In genomic region chr7:44194069-44194468, GRCh38 we compare ENCODE assay signal across 14 cellular contexts. TPM values are rescaled to one million over a fixed set of nuclear protein-coding genes. Genes with fewer than 3 reads are reported as not detected.
DNase-seq lines count a peak whose midpoint lies in the region; ATAC-seq, FAIRE-seq and TF ChIP-seq lines count a peak whose summit lies in the region.
"Had no signal": no experiment of that assay in that cellular context is flagged by ENCODE, and none has a peak within 500 bp of the region (broad histone marks: within the 10 kb centered on the region; RNA-seq: fewer than 3 reads in every experiment).

No MANE protein-coding gene starts in this region.

- no peak for DNase-seq in A549 (ENCODE audit: low read depth in 1 of 2, low spot score in 1 of 2)
- DNase-seq in HT1080 (ENCODE audit: low read depth) = peak; percentile 59
- peak; percentile 23 to 29 for DNase-seq in stimulated activated CD4-positive, alpha-beta T cell treated with anti-CD3 and anti-CD28 coated beads, Interleukin-12 subunit alpha, Interleukin-12 subunit beta, amount 100 ng/mL, for 24 hours (ENCODE audit: low read depth in 2 of 2)
- DNase-seq in ureter (ENCODE audit: low spot score) = no peak
- DNase-seq: C1 segment of cervical spinal cord, GOT3, nephron progenitor cell, spleen, trophoblast cell had no signal

- H3K9me3 Mint-ChIP-seq in activated T-helper 17 cell treated with anti-CD3 and anti-CD28 coated beads, Interleukin-2, amount 50 U/mL, for 72 hours = no peaks in the 10 kb centered on the region

- no peaks in the 10 kb centered on the region for H3K36me3 Mint-ChIP-seq in activated T-helper 17 cell treated with anti-CD3 and anti-CD28 coated beads, Interleukin-2, amount 50 U/mL, for 72 hours (ENCODE audit: low read depth)

- no peak for TF ChIP-seq EP300 in A549 (IDR thresholded peaks at IDR 0.05)

- CTCF ChIA-PET in A549 (lab: Yijun Ruan, JAX) = interaction anchor here (0.8 to 5.8 kb wide), 6 partner anchors 8 to 125 kb away, joined by 3 to 52 read pairs (median 4); no protein-coding TSS in a partner anchor

- FAIRE-seq in A549 (lab: Jason Lieb, UNC) = no peak
- FAIRE-seq: keratinocyte had no signal

- no peak overlapping the region for H3K4me3 Mint-ChIP-seq in activated T-helper 17 cell treated with anti-CD3 and anti-CD28 coated beads, Interleukin-2, amount 50 U/mL, for 72 hours
- H3K4me3 Mint-ChIP-seq: nephron progenitor cell had no signal

- H3K27me3 Mint-ChIP-seq in activated T-helper 17 cell treated with anti-CD3 and anti-CD28 coated beads, Interleukin-2, amount 50 U/mL, for 72 hours = peaks cover 14% of the 10 kb centered on the region

- H3K4me1 ChIP-seq in A549 = no peaks in the 10 kb centered on the region

- H3K4me2 ChIP-seq in A549 = no peak overlapping the region

- H3K27ac ChIP-seq in A549 = no peak overlapping the region
- H3K27ac ChIP-seq: spleen had no signal

- ATAC-seq in A549 (no peak), GM21529 (IDR thresholded peaks at IDR 0.05; ENCODE audit: unreplicated experiment) (no peak), GM18907 (IDR thresholded peaks at IDR 0.05; ENCODE audit: unreplicated experiment) (no peak), HG03159 (IDR thresholded peaks at IDR 0.05; ENCODE audit: unreplicated experiment) (no peak)
- peak; percentile 90 for ATAC-seq in activated T-helper 17 cell treated with anti-CD3 and anti-CD28 coated beads, Interleukin-2, amount 50 U/mL, for 72 hours (replicated peaks)

- peaks cover 3% of the 10 kb centered on the region for H3K4me1 Mint-ChIP-seq in activated T-helper 17 cell treated with anti-CD3 and anti-CD28 coated beads, Interleukin-2, amount 50 U/mL, for 72 hours

- no peaks in the 10 kb centered on the region for H3K9me3 ChIP-seq in A549
- H3K9me3 ChIP-seq: spleen had no signal

- POLR2A ChIA-PET in A549 (lab: Yijun Ruan, JAX) = no interaction called here

- WGBS in A549 (ENCODE audit: missing lambda C conversion rate) = 50% methylated on average over 2 of the region's 2 CpGs

- TF ChIP-seq RAD21 in A549 (conservative IDR thresholded peaks at IDR 0.05 in 1 of 2, IDR thresholded peaks at IDR 0.05 in 1 of 2) = no peak

- H3K4me3 ChIP-seq in A549 = no peak overlapping the region
- H3K4me3 ChIP-seq: spleen had no signal

- TF ChIP-seq CTCF in A549 (IDR thresholded peaks at IDR 0.05) = no peak

- TF ChIP-seq POLR2A in A549 (IDR thresholded peaks at IDR 0.05; ENCODE audit: low read length) = no peak

- H3K27ac Mint-ChIP-seq in activated T-helper 17 cell treated with anti-CD3 and anti-CD28 coated beads, Interleukin-2, amount 50 U/mL, for 72 hours = peak overlapping the region; percentile 5
- H3K27ac Mint-ChIP-seq: nephron progenitor cell had no signal

TF ChIP-seq in A549, 52 proteins besides CTCF, POLR2A, EP300 and RAD21:
- no peak for TF ChIP-seq CEBPB (IDR thresholded peaks at IDR 0.05)
- TF ChIP-seq HOXB13 (CRISPR knock-in tag; IDR thresholded peaks at IDR 0.05; ENCODE audit: low read depth) = no peak
- TF ChIP-seq MAFK (IDR thresholded peaks at IDR 0.05; ENCODE audit: partially characterized antibody) = peak; percentile 19
- TF ChIP-seq TFCP2L1 (CRISPR knock-in tag; IDR thresholded peaks at IDR 0.05) = no peak
- no peak for TF ChIP-seq JUNB (IDR thresholded peaks at IDR 0.05)
- no peak for TF ChIP-seq MYC (IDR thresholded peaks at IDR 0.05; ENCODE audit: borderline replicate concordance, low read length)
- no peak for TF ChIP-seq JUN (IDR thresholded peaks at IDR 0.05)
- TF ChIP-seq ATOH8 (CRISPR knock-in tag; IDR thresholded peaks at IDR 0.05; ENCODE audit: low read depth) = no peak

RNA-seq across cellular contexts. Expression of gene GCK, which starts 4.8 kb away (rescaled TPM):
- not detected in 2 replicates for polyA plus RNA-seq in A549 (2011; rRNA removed)
- 0.03 TPM in 1 of 2 replicates, not detected in the other for polyA plus RNA-seq in A549 (2012; cell fraction: cytosol; rRNA removed)
- polyA plus RNA-seq in A549 (2012; cell fraction: nucleus; rRNA removed) = not detected in 2 replicates
- 0.12 TPM in 1 of 3 replicates, not detected in the others for polyA plus RNA-seq in A549 (2017; fragmentation: RNase III; extraction: RNeasy Plus Mini Kit Qiagen cat#74134 plus additional on column Dnase treatment)
- polyA minus RNA-seq in A549 (2011; rRNA and poly(A)+ RNA removed) = not detected in 2 replicates
- not detected in 2 replicates for total RNA-seq in HT1080 (2014; rRNA removed; shearing (Covaris generic))
- not detected in 2 replicates for polyA plus RNA-seq in HT1080 (2015; cell fraction: cytosol; rRNA removed)
- polyA plus RNA-seq in HT1080 (2015; cell fraction: nucleus; rRNA removed) = not detected in 2 replicates
- 1 to 10 TPM in 1 of 2 donors, under 1 TPM in 1; 0.58 to 1.2 TPM for total RNA-seq in activated T-helper 17 cell treated with anti-CD3 and anti-CD28 coated beads, Interleukin-2, amount 50 U/mL, for 72 hours
- 0.39 TPM for total RNA-seq in ureter
- polyA plus RNA-seq: keratinocyte had no signal

RNA-seq across cellular contexts. Expression of gene YKT6, which starts 6.7 kb away (rescaled TPM):
- 113 and 142 TPM in 2 replicates for polyA plus RNA-seq in A549 (2011; rRNA removed)
- 86.7 and 111 TPM in 2 replicates for polyA plus RNA-seq in A549 (2012; cell fraction: cytosol; rRNA removed)
- polyA plus RNA-seq in A549 (2012; cell fraction: nucleus; rRNA removed) = 82.2 and 89.2 TPM in 2 replicates
- polyA plus RNA-seq in A549 (2017; fragmentation: RNase III; extraction: RNeasy Plus Mini Kit Qiagen cat#74134 plus additional on column Dnase treatment) = 130 to 133 TPM (median 130 TPM) in 3 replicates
- 118 and 131 TPM in 2 replicates for polyA minus RNA-seq in A549 (2011; rRNA and poly(A)+ RNA removed)
- total RNA-seq in HT1080 (2014; rRNA removed; shearing (Covaris generic)) = 165 and 201 TPM in 2 replicates
- 138 and 153 TPM in 2 replicates for polyA plus RNA-seq in HT1080 (2015; cell fraction: cytosol; rRNA removed)
- 106 and 111 TPM in 2 replicates for polyA plus RNA-seq in HT1080 (2015; cell fraction: nucleus; rRNA removed)
- total RNA-seq in activated T-helper 17 cell treated with anti-CD3 and anti-CD28 coated beads, Interleukin-2, amount 50 U/mL, for 72 hours = 10 to 100 TPM; 34.4 to 66.8 TPM
- total RNA-seq in ureter = 64.2 TPM

RNA-seq across cellular contexts. Expression of gene MYL7, which starts 52.9 kb away (rescaled TPM):
- not detected in 2 replicates for polyA plus RNA-seq in A549 (2011; rRNA removed)
- not detected in 2 replicates for polyA plus RNA-seq in A549 (2012; cell fraction: cytosol; rRNA removed)
- 0.22 TPM in 1 of 2 replicates, not detected in the other for polyA plus RNA-seq in A549 (2012; cell fraction: nucleus; rRNA removed)
- not detected in 3 replicates for polyA plus RNA-seq in A549 (2017; fragmentation: RNase III; extraction: RNeasy Plus Mini Kit Qiagen cat#74134 plus additional on column Dnase treatment)
- not detected in 2 replicates for polyA minus RNA-seq in A549 (2011; rRNA and poly(A)+ RNA removed)
- not detected in 2 replicates for total RNA-seq in HT1080 (2014; rRNA removed; shearing (Covaris generic))
- polyA plus RNA-seq in HT1080 (2015; cell fraction: cytosol; rRNA removed) = not detected in 2 replicates
- not detected in 2 replicates for polyA plus RNA-seq in HT1080 (2015; cell fraction: nucleus; rRNA removed)
- not detected for total RNA-seq in activated T-helper 17 cell treated with anti-CD3 and anti-CD28 coated beads, Interleukin-2, amount 50 U/mL, for 72 hours
- not detected for total RNA-seq in ureter

Comparison
In these comparisons a context has a peak if more than half of its experiments do, and no peak if none do; other contexts are left out.
1. DNase-seq: peak in HT1080 (single experiment) and stimulated activated CD4-positive, alpha-beta T cell treated with anti-CD3 and anti-CD28 coated beads, Interleukin-12 subunit alpha, Interleukin-12 subunit beta, amount 100 ng/mL, for 24 hours (2 of 2); none in A549 (0 of 2) and ureter (single experiment).